In genomic region chr12:50380761-50381325, GRCh38 we compare ENCODE assay signal across 34 cellular contexts. TPM values are rescaled to one million over a fixed set of nuclear protein-coding genes. Genes with fewer than 3 reads are reported as not detected.
"Had no signal": no experiment of that assay in that cellular context is flagged by ENCODE, and none has a peak within 500 bp of the region (broad histone marks: within the 10 kb centered on the region; RNA-seq: fewer than 3 reads in every experiment).

No MANE protein-coding gene starts in this region.

- H3K4me3 Mint-ChIP-seq: activated B cell treated with CpG ODN at 0.5 μM for 24 hours; activated CD8-positive, alpha-beta T cell treated with anti-CD3 and anti-CD28 coated beads for 36 hours; activated naive CD8-positive, alpha-beta T cell; activated T-cell treated with anti-CD3 and anti-CD28 coated beads, Interleukin-2, amount 50 U/mL, for 4 hours; activated T-helper 17 cell treated with anti-CD3 and anti-CD28 coated beads, Interleukin-2, amount 50 U/mL, for 72 hours; effector memory CD8-positive, alpha-beta T cell; T-cell; T-helper 1 cell treated with Interleukin-12 subunit alpha and Interleukin-12 subunit beta and Interleukin-4 antibody, amounts not matched to agents 30 μg/mL and 1 μg/mL, for 36 hours had no signal

- H3K27ac ChIP-seq: body of pancreas, esophagus squamous epithelium, gastroesophageal sphincter, WERI-Rb-1 had no signal

- H3K27me3 ChIP-seq: body of pancreas, esophagus squamous epithelium, gastroesophageal sphincter had no signal

- H3K4me1 ChIP-seq: body of pancreas, esophagus squamous epithelium, gastroesophageal sphincter had no signal

- H3K4me3 ChIP-seq: body of pancreas, esophagus squamous epithelium, gastroesophageal sphincter had no signal

- H3K27me3 Mint-ChIP-seq: activated B cell treated with CpG ODN at 0.5 μM for 24 hours; activated CD8-positive, alpha-beta T cell treated with anti-CD3 and anti-CD28 coated beads for 36 hours; activated naive CD8-positive, alpha-beta T cell; activated T-helper 17 cell treated with anti-CD3 and anti-CD28 coated beads, Interleukin-2, amount 50 U/mL, for 72 hours; effector memory CD8-positive, alpha-beta T cell; T-cell had no signal

- H3K36me3 ChIP-seq: esophagus squamous epithelium, gastroesophageal sphincter, WERI-Rb-1 had no signal

- DNase-seq: activated B cell treated with CpG ODN at 0.5 μM for 24 hours; activated CD4-positive, alpha-beta T cell treated with anti-CD3 and anti-CD28 coated beads for 48 hours; activated CD4-positive, alpha-beta T cell treated with anti-CD3 and anti-CD28 coated beads, Interleukin-2, amount 50 U/mL, for 1 hour; activated CD4-positive, alpha-beta T cell treated with anti-CD3 and anti-CD28 coated beads, Interleukin-2, amount 50 U/mL, for 48 hours; activated CD8-positive, alpha-beta memory T cell treated with anti-CD3 and anti-CD28 coated beads for 24 hours; activated CD8-positive, alpha-beta T cell treated with anti-CD3 and anti-CD28 coated beads for 36 hours; activated effector memory CD4-positive, alpha-beta T cell treated with Interleukin-2 at 50 U/mL for 16 hours; activated gamma-delta T cell treated with Interleukin-2 at 50 U/mL for 16 hours; activated naive CD4-positive, alpha-beta T cell treated with anti-CD3 and anti-CD28 coated beads, Interleukin-2, amount 50 U/mL, for 16 hours; activated naive CD4-positive, alpha-beta T cell treated with Interleukin-2 at 50 U/mL for 16 hours; activated T-cell treated with anti-CD3 and anti-CD28 coated beads, Interleukin-2, amount 50 U/mL, for 4 hours; amniotic stem cell; anterior cingulate cortex; body of pancreas; caudate nucleus; cortex of kidney; dermis blood vessel endothelial cell; effector CD4-positive, alpha-beta T cell; effector memory CD8-positive, alpha-beta T cell; erythroblast; esophagus squamous epithelium; foreskin melanocyte; SW 1271; T-cell; WERI-Rb-1 had no signal

- H3K9me3 Mint-ChIP-seq: activated B cell treated with CpG ODN at 0.5 μM for 24 hours; activated CD8-positive, alpha-beta T cell treated with anti-CD3 and anti-CD28 coated beads for 36 hours; activated T-cell treated with anti-CD3 and anti-CD28 coated beads, Interleukin-2, amount 50 U/mL, for 4 hours; activated T-helper 17 cell treated with anti-CD3 and anti-CD28 coated beads, Interleukin-2, amount 50 U/mL, for 72 hours; effector memory CD8-positive, alpha-beta T cell; T-cell; T-helper 1 cell treated with Interleukin-12 subunit alpha and Interleukin-12 subunit beta and Interleukin-4 antibody, amounts not matched to agents 30 μg/mL and 1 μg/mL, for 36 hours had no signal

- H3K36me3 Mint-ChIP-seq: activated naive CD8-positive, alpha-beta T cell; T-cell had no signal

- H3K27ac Mint-ChIP-seq: activated B cell treated with CpG ODN at 0.5 μM for 24 hours; activated CD8-positive, alpha-beta T cell treated with anti-CD3 and anti-CD28 coated beads for 36 hours; activated naive CD8-positive, alpha-beta T cell; activated T-helper 17 cell treated with anti-CD3 and anti-CD28 coated beads, Interleukin-2, amount 50 U/mL, for 72 hours; T-cell; T-helper 1 cell treated with Interleukin-12 subunit alpha and Interleukin-12 subunit beta and Interleukin-4 antibody, amounts not matched to agents 30 μg/mL and 1 μg/mL, for 36 hours had no signal

- H3K9me3 ChIP-seq: body of pancreas, esophagus squamous epithelium, gastroesophageal sphincter had no signal

- H3K4me1 Mint-ChIP-seq: activated T-helper 17 cell treated with anti-CD3 and anti-CD28 coated beads, Interleukin-2, amount 50 U/mL, for 72 hours; T-cell had no signal

- ATAC-seq: activated CD4-positive, CD25-positive, alpha-beta regulatory T cell treated with anti-CD3 and anti-CD28 coated beads, Interleukin-2, amount 50 U/mL, for 24 hours; activated CD8-positive, alpha-beta T cell treated with anti-CD3 and anti-CD28 coated beads for 36 hours; activated T-cell treated with anti-CD3 and anti-CD28 coated beads, Interleukin-2, amount 50 U/mL, for 4 hours; activated T-helper 17 cell treated with anti-CD3 and anti-CD28 coated beads, Interleukin-2, amount 50 U/mL, for 72 hours; body of pancreas; effector memory CD8-positive, alpha-beta T cell; gastroesophageal sphincter; T-cell had no signal

RNA-seq across cellular contexts. Expression of gene FAM186A, which starts 15.6 kb away (rescaled TPM):
- total RNA-seq: activated B cell treated with CpG ODN at 0.5 μM for 24 hours; activated CD8-positive, alpha-beta T cell treated with anti-CD3 and anti-CD28 coated beads for 36 hours; activated T-cell treated with anti-CD3 and anti-CD28 coated beads, Interleukin-2, amount 50 U/mL, for 4 hours; activated T-helper 17 cell treated with anti-CD3 and anti-CD28 coated beads, Interleukin-2, amount 50 U/mL, for 72 hours; body of pancreas; chondrocyte; dermis blood vessel endothelial cell; esophagus squamous epithelium; gastroesophageal sphincter; glomerular endothelial cell; T-cell had no signal
- polyA plus RNA-seq: adipose tissue, fibroblast of lung had no signal
